18 cellular contexts compared by ENCODE assay signal in the genomic region with DNA sequence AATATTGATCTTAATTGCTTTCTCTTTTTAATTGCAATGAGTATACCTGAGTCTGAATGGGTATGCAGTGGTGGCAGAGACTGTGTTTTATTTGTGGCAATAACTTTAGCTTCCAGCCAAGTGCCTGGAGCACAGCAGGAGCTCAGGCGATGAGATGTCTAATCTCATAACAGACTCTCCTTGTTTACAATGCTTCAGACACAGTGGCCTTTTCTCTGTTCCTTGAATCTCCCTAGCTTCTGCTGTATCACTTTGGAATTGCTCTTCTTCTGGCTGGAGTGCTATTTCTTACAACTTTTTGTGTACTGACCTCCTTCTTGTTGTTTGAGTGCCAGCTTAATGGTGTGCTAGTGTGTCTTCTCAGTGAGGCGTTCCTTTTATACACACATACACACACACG.
DNase-seq lines count a peak whose midpoint lies in the region; ATAC-seq and TF ChIP-seq lines count a peak whose summit lies in the region.
"Had no signal": no experiment of that assay in that cellular context is flagged by ENCODE, and none has a peak within 500 bp of the region (broad histone marks: within the 10 kb centered on the region; RNA-seq: fewer than 3 reads in every experiment).

No MANE protein-coding gene starts in this region.

- TF ChIP-seq CTCF in MCF 10A (IDR thresholded peaks at IDR 0.05; ENCODE audit: unreplicated experiment) (no peak), breast epithelium (IDR thresholded peaks at IDR 0.05) (no peak), dorsolateral prefrontal cortex (IDR thresholded peaks at IDR 0.05 in 54 of 56, conservative IDR thresholded peaks at IDR 0.05 in 2 of 56; ENCODE audit: low read depth in 1 of 56, partially characterized antibody in 56 of 56) (no peak), nephron progenitor cell (IDR thresholded peaks at IDR 0.05) (no peak), thyroid gland (IDR thresholded peaks at IDR 0.05) (no peak)

- CTCF ChIA-PET in MCF 10A (lab: Yijun Ruan, JAX) = interaction anchor here (2.8 kb wide), 1 partner anchor 11 kb away, joined by 13 read pairs; no protein-coding TSS in a partner anchor
- CTCF ChIA-PET in activated naive CD4-positive, alpha-beta T cell treated with anti-CD3 and anti-CD28 coated beads, Interleukin-2, amount 10 ng/mL, durations not matched to agents 7 days and 5 days (lab: Charles Lee) = no interaction called here

- ATAC-seq in natural killer cell treated with Interleukin-12 subunit alpha and Interleukin-12 subunit beta and Interleukin-15 and Interleukin-18, amount 100 ng/mL, for 72 hours = no peak

- H3K4me1 ChIP-seq in breast epithelium (no peaks in the 10 kb centered on the region), thyroid gland (peaks cover 19 to 46% of the 10 kb centered on the region in 2 donors)

- POLR2A ChIA-PET in MCF 10A (lab: Yijun Ruan, JAX) = no interaction called here

- intact Hi-C loops in MCF 10A (cut with micrococcal nuclease) (no loop called here), breast epithelium (cut with DNase I; ENCODE audit: low total_unique reads) (no loop called here), dorsolateral prefrontal cortex (cut with DNase I) (loop anchor here in 1 of 2 donors (5.0 kb wide), 1 partner anchor 88 kb away; no protein-coding TSS in a partner anchor), thyroid gland (cut with DNase I) (no loop called here)

- H3K27ac ChIP-seq in breast epithelium (peak overlapping the region in 1 of 2 donors; percentile 38), dorsolateral prefrontal cortex (peak overlapping the region in 36 of 59 donors; percentile 0 to 71 (median 42)), thyroid gland (peak overlapping the region; percentile 21 to 65 (median 54))
- H3K27ac ChIP-seq: C4-2B, GM23248, HL-60, PC-9 had no signal

- H3K27me3 Mint-ChIP-seq in MCF 10A (ENCODE audit: insufficient read depth, unreplicated experiment) = no peaks in the 10 kb centered on the region
- H3K27me3 Mint-ChIP-seq in nephron progenitor cell (ENCODE audit: low read depth, poor library complexity) = no peaks in the 10 kb centered on the region
- peaks cover 4% of the 10 kb centered on the region for H3K27me3 Mint-ChIP-seq in activated naive CD8-positive, alpha-beta T cell treated with anti-CD3 and anti-CD28 coated beads for 36 hours
- H3K27me3 Mint-ChIP-seq in activated naive CD4-positive, alpha-beta T cell treated with anti-CD3 and anti-CD28 coated beads, Interleukin-2, amount 10 ng/mL, durations not matched to agents 7 days and 5 days = no peaks in the 10 kb centered on the region
- no peaks in the 10 kb centered on the region for H3K27me3 Mint-ChIP-seq in natural killer cell treated with Interleukin-12 subunit alpha and Interleukin-12 subunit beta and Interleukin-15 and Interleukin-18, amount 100 ng/mL, for 72 hours

- BruUV-seq in MCF 10A (replicated peaks; lab: Mats Ljungman, UMichigan) = no TSS peak

- no peaks in the 10 kb centered on the region for H3K27me3 ChIP-seq in breast epithelium
- no peaks in the 10 kb centered on the region for H3K27me3 ChIP-seq in dorsolateral prefrontal cortex
- H3K27me3 ChIP-seq in thyroid gland = no peaks in the 10 kb centered on the region

- TF ChIP-seq POLR2A in breast epithelium (IDR thresholded peaks at IDR 0.05) = no peak
- TF ChIP-seq POLR2A in thyroid gland (IDR thresholded peaks at IDR 0.05) = no peak

- no peak for DNase-seq in MCF 10A (ENCODE audit: unreplicated experiment)
- no peak for DNase-seq in breast epithelium (ENCODE audit: low spot score in 2 of 2)
- no peak for DNase-seq in dorsolateral prefrontal cortex
- no peak for DNase-seq in nephron progenitor cell
- DNase-seq in thyroid gland = peak in 1 of 2 donors; percentile 10
- no peak for DNase-seq in activated naive CD8-positive, alpha-beta T cell treated with anti-CD3 and anti-CD28 coated beads for 36 hours
- DNase-seq in activated naive CD4-positive, alpha-beta T cell treated with anti-CD3 and anti-CD28 coated beads, Interleukin-2, amount 10 ng/mL, durations not matched to agents 7 days and 5 days = no peak
- no peak for DNase-seq in natural killer cell treated with Interleukin-12 subunit alpha and Interleukin-12 subunit beta and Interleukin-15 and Interleukin-18, amount 100 ng/mL, for 72 hours (ENCODE audit: low spot score)
- DNase-seq: Caco-2, GF-D8, GM23248, NCI-H1436 treated with DMSO at 0.1 percent for 48 hours, NCI-H2081, NCI-H345, NCI-H526 treated with DMSO at 0.1 percent for 48 hours, PC-9 had no signal

- H3K9me3 Mint-ChIP-seq in MCF 10A (ENCODE audit: unreplicated experiment) (no peaks in the 10 kb centered on the region), nephron progenitor cell (no peaks in the 10 kb centered on the region)
- no peaks in the 10 kb centered on the region for H3K9me3 Mint-ChIP-seq in activated naive CD8-positive, alpha-beta T cell treated with anti-CD3 and anti-CD28 coated beads for 36 hours
- H3K9me3 Mint-ChIP-seq in activated naive CD4-positive, alpha-beta T cell treated with anti-CD3 and anti-CD28 coated beads, Interleukin-2, amount 10 ng/mL, durations not matched to agents 7 days and 5 days = no peaks in the 10 kb centered on the region
- no peaks in the 10 kb centered on the region for H3K9me3 Mint-ChIP-seq in natural killer cell treated with Interleukin-12 subunit alpha and Interleukin-12 subunit beta and Interleukin-15 and Interleukin-18, amount 100 ng/mL, for 72 hours

- H3K36me3 Mint-ChIP-seq in MCF 10A (ENCODE audit: insufficient read depth, unreplicated experiment) = no peaks in the 10 kb centered on the region
- H3K36me3 Mint-ChIP-seq in nephron progenitor cell (ENCODE audit: low read depth) = no peaks in the 10 kb centered on the region
- H3K36me3 Mint-ChIP-seq in activated naive CD8-positive, alpha-beta T cell treated with anti-CD3 and anti-CD28 coated beads for 36 hours = no peaks in the 10 kb centered on the region
- no peaks in the 10 kb centered on the region for H3K36me3 Mint-ChIP-seq in activated naive CD4-positive, alpha-beta T cell treated with anti-CD3 and anti-CD28 coated beads, Interleukin-2, amount 10 ng/mL, durations not matched to agents 7 days and 5 days
- no peaks in the 10 kb centered on the region for H3K36me3 Mint-ChIP-seq in natural killer cell treated with Interleukin-12 subunit alpha and Interleukin-12 subunit beta and Interleukin-15 and Interleukin-18, amount 100 ng/mL, for 72 hours

- 48 to 66% methylated on average over 3 of the region's 3 CpGs for WGBS in thyroid gland, 2 donors

- H3K4me1 Mint-ChIP-seq in MCF 10A (ENCODE audit: insufficient read depth, unreplicated experiment) (peaks cover 25% of the 10 kb centered on the region), nephron progenitor cell (peaks cover 11% of the 10 kb centered on the region)
- peaks cover 2% of the 10 kb centered on the region for H3K4me1 Mint-ChIP-seq in activated naive CD8-positive, alpha-beta T cell treated with anti-CD3 and anti-CD28 coated beads for 36 hours
- peaks cover 5% of the 10 kb centered on the region for H3K4me1 Mint-ChIP-seq in activated naive CD4-positive, alpha-beta T cell treated with anti-CD3 and anti-CD28 coated beads, Interleukin-2, amount 10 ng/mL, durations not matched to agents 7 days and 5 days
- H3K4me1 Mint-ChIP-seq in natural killer cell treated with Interleukin-12 subunit alpha and Interleukin-12 subunit beta and Interleukin-15 and Interleukin-18, amount 100 ng/mL, for 72 hours (ENCODE audit: low read depth in 2 of 2) = peaks cover 0 to 5% of the 10 kb centered on the region in 2 donors

- H3K9me3 ChIP-seq in breast epithelium (no peaks in the 10 kb centered on the region), thyroid gland (no peaks in the 10 kb centered on the region)
- H3K9me3 ChIP-seq: Caco-2 had no signal

- H3K36me3 ChIP-seq in breast epithelium (no peaks in the 10 kb centered on the region), thyroid gland (no peaks in the 10 kb centered on the region)

- H3K4me3 ChIP-seq in breast epithelium = no peak overlapping the region
- peak overlapping the region in 1 of 59 donors; percentile 3 for H3K4me3 ChIP-seq in dorsolateral prefrontal cortex
- no peak overlapping the region for H3K4me3 ChIP-seq in thyroid gland (replicated peaks in 1 of 3)
- H3K4me3 ChIP-seq: GM23248, PC-9 had no signal

- H3K27ac Mint-ChIP-seq in MCF 10A (ENCODE audit: low read depth, unreplicated experiment) = peak overlapping the region; percentile 29
- peak overlapping the region; percentile 1 for H3K27ac Mint-ChIP-seq in nephron progenitor cell
- H3K27ac Mint-ChIP-seq in activated naive CD8-positive, alpha-beta T cell treated with anti-CD3 and anti-CD28 coated beads for 36 hours = no peak overlapping the region
- no peak overlapping the region for H3K27ac Mint-ChIP-seq in activated naive CD4-positive, alpha-beta T cell treated with anti-CD3 and anti-CD28 coated beads, Interleukin-2, amount 10 ng/mL, durations not matched to agents 7 days and 5 days
- H3K27ac Mint-ChIP-seq in natural killer cell treated with Interleukin-12 subunit alpha and Interleukin-12 subunit beta and Interleukin-15 and Interleukin-18, amount 100 ng/mL, for 72 hours = no peak overlapping the region

- H3K4me3 Mint-ChIP-seq in MCF 10A (ENCODE audit: unreplicated experiment) (no peak overlapping the region), nephron progenitor cell (no peak overlapping the region)
- no peak overlapping the region for H3K4me3 Mint-ChIP-seq in activated naive CD8-positive, alpha-beta T cell treated with anti-CD3 and anti-CD28 coated beads for 36 hours
- no peak overlapping the region for H3K4me3 Mint-ChIP-seq in activated naive CD4-positive, alpha-beta T cell treated with anti-CD3 and anti-CD28 coated beads, Interleukin-2, amount 10 ng/mL, durations not matched to agents 7 days and 5 days
- no peak overlapping the region for H3K4me3 Mint-ChIP-seq in natural killer cell treated with Interleukin-12 subunit alpha and Interleukin-12 subunit beta and Interleukin-15 and Interleukin-18, amount 100 ng/mL, for 72 hours

Comparison
In these comparisons a context has a peak if more than half of its experiments do, and no peak if none do; other contexts are left out.
1. H3K27ac Mint-ChIP-seq: peak in MCF 10A (single experiment) and nephron progenitor cell (single experiment); none in activated naive CD8-positive, alpha-beta T cell treated with anti-CD3 and anti-CD28 coated beads for 36 hours (single experiment), activated naive CD4-positive, alpha-beta T cell treated with anti-CD3 and anti-CD28 coated beads, Interleukin-2, amount 10 ng/mL, durations not matched to agents 7 days and 5 days (single experiment) and natural killer cell treated with Interleukin-12 subunit alpha and Interleukin-12 subunit beta and Interleukin-15 and Interleukin-18, amount 100 ng/mL, for 72 hours (0 of 2).